Comparison of ENCODE assay signal across 11 cellular contexts in the genomic region with DNA sequence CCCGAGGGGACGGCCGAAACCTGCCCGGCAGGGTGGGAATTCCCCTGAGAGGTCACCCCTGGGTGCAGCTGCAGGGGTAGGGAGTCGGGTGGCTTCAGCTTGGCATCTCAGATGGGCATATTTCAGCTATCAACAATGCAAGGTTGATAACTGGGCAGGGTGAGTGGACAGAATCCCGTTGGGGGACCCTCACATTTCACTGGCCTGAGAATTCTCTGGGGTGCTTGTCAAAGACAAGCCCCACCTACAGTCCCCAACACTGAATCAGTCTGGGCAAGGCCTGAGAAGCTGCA. TPM values are rescaled to one million over a fixed set of nuclear protein-coding genes. Genes with fewer than 3 reads are reported as not detected.
DNase-seq lines count a peak whose midpoint lies in the region; ATAC-seq, FAIRE-seq and TF ChIP-seq lines count a peak whose summit lies in the region.
"Had no signal": no experiment of that assay in that cellular context is flagged by ENCODE, and none has a peak within 500 bp of the region (broad histone marks: within the 10 kb centered on the region; RNA-seq: fewer than 3 reads in every experiment).

No MANE protein-coding gene starts in this region.

- POLR2A ChIA-PET in PC-3 (lab: Charles Lee; ENCODE audit: unreplicated experiment), result no interaction called here

- TF ChIP-seq POLR2A in prostate gland (IDR thresholded peaks at IDR 0.05), result no peak

- H4K20me1 ChIP-seq in DOHH2 (ENCODE audit: control insufficient read depth, insufficient read depth, low read depth, low read length) (peaks cover 15% of the 10 kb centered on the region), PC-3 (ENCODE audit: low read length) (no peaks in the 10 kb centered on the region), astrocyte (ENCODE audit: insufficient read depth, low read length) (peaks cover 63% of the 10 kb centered on the region)

- H3F3A ChIP-seq in DOHH2 (ENCODE audit: control insufficient read depth, insufficient read depth) (0 out of 2 replicates have a peak, but pooled peaks cover 3% of the 10 kb centered on the region), PC-3 (ENCODE audit: low read length, unreplicated experiment) (no peaks in the 10 kb centered on the region)

- DNase-seq in PC-3 (peak; percentile 25), astrocyte (ENCODE audit: low read depth) (no peak), prostate gland (ENCODE audit: low spot score) (peak; percentile 23), NCI-H2029 (lab: John Stamatoyannopoulos, UW) (no peak), NCI-H2171 treated with DMSO at 0.1 percent for 48 hours (lab: John Stamatoyannopoulos, UW) (no peak), right atrium auricular region (ENCODE audit: low spot score) (no peak)
- DNase-seq: MV-4-11, NCI-H748 treated with DMSO at 0.1 percent for 48 hours, trophoblast cell had no signal

- peaks cover 2% of the 10 kb centered on the region for H3K36me3 Mint-ChIP-seq in astrocyte (ENCODE audit: low read depth, unreplicated experiment)

- TF ChIP-seq CTCF in DOHH2 (IDR thresholded peaks at IDR 0.05; ENCODE audit: low read depth, low read length, poor library complexity, severe bottlenecking), result no peak
- no peak for TF ChIP-seq CTCF in PC-3 (conservative IDR thresholded peaks at IDR 0.05; ENCODE audit: low read depth, low read length)
- TF ChIP-seq CTCF in astrocyte (IDR thresholded peaks at IDR 0.05; ENCODE audit: insufficient read depth, low read depth, low read length), result no peak
- TF ChIP-seq CTCF in prostate gland (IDR thresholded peaks at IDR 0.05), result no peak
- no peak for TF ChIP-seq CTCF in right atrium auricular region (IDR thresholded peaks at IDR 0.05)

- H3K27ac Mint-ChIP-seq in astrocyte (ENCODE audit: unreplicated experiment), result no peak overlapping the region

- H3K4me1 Mint-ChIP-seq in astrocyte (ENCODE audit: low read depth, unreplicated experiment), result peaks cover 18% of the 10 kb centered on the region

- BruUV-seq in PC-3 (replicated peaks; lab: Mats Ljungman, UMichigan), result no TSS peak

- H3K27ac ChIP-seq in DOHH2 (ENCODE audit: low read depth, low read length) (no peak overlapping the region), PC-3 (ENCODE audit: low read length) (peak overlapping the region; percentile 58), astrocyte (ENCODE audit: low read depth, low read length) (no peak overlapping the region), prostate gland (peak overlapping the region; percentile 70 to 73), right atrium auricular region (no peak overlapping the region)

- FAIRE-seq in astrocyte (lab: Jason Lieb, UNC), result no peak
- FAIRE-seq: D721Med had no signal

- intact Hi-C loops in PC-3 (cut with micrococcal nuclease), result no loop called here
- intact Hi-C loops in prostate gland (cut with DNase I), result no loop called here

- no peak for ATAC-seq in PC-3

- no peaks in the 10 kb centered on the region for H3K9me3 Mint-ChIP-seq in astrocyte (ENCODE audit: unreplicated experiment)

- no peaks in the 10 kb centered on the region for H3K9me2 ChIP-seq in DOHH2 (replicated peaks; ENCODE audit: control insufficient read depth, low read length)
- H3K9me2 ChIP-seq in PC-3 (replicated peaks; ENCODE audit: low read length), result no peaks in the 10 kb centered on the region

- peaks cover 2% of the 10 kb centered on the region for H3K27me3 Mint-ChIP-seq in astrocyte (ENCODE audit: low read depth, unreplicated experiment)

- CTCF ChIA-PET in PC-3 (lab: Charles Lee), result no interaction called here

- H3K4me2 ChIP-seq in DOHH2 (ENCODE audit: low read length), result peak overlapping the region; percentile 26; the same call in 1 of the 2 replicates
- peak overlapping the region; percentile 81 for H3K4me2 ChIP-seq in PC-3 (ENCODE audit: low read length)
- H3K4me2 ChIP-seq in astrocyte (ENCODE audit: low read length), result peak overlapping the region; percentile 53

- H3K4me3 ChIP-seq in DOHH2 (ENCODE audit: low read length), result no peak overlapping the region
- peak overlapping the region; percentile 25 for H3K4me3 ChIP-seq in PC-3 (ENCODE audit: low read length)
- no peak overlapping the region for H3K4me3 ChIP-seq in astrocyte (ENCODE audit: insufficient read depth, low read depth, low read length)
- no peak overlapping the region for H3K4me3 ChIP-seq in prostate gland
- H3K4me3 ChIP-seq in right atrium auricular region, result no peak overlapping the region

- H3K9me3 ChIP-seq in DOHH2 (ENCODE audit: control insufficient read depth, insufficient read depth, low read length) (no peaks in the 10 kb centered on the region), PC-3 (ENCODE audit: low read length) (no peaks in the 10 kb centered on the region), astrocyte (ENCODE audit: insufficient read depth, low read depth, low read length) (no peaks in the 10 kb centered on the region), prostate gland (no peaks in the 10 kb centered on the region), right atrium auricular region (no peaks in the 10 kb centered on the region)

- 29% methylated on average over 6 of the region's 6 CpGs for WGBS in prostate gland

- H2AFZ ChIP-seq in PC-3 (ENCODE audit: low read length) (peak overlapping the region; percentile 33; the same call in 1 of the 2 replicates), astrocyte (ENCODE audit: low read depth, low read length) (no peak overlapping the region)

- H3K27me3 ChIP-seq in DOHH2 (ENCODE audit: control insufficient read depth, low read length) (no peaks in the 10 kb centered on the region), PC-3 (ENCODE audit: low read length) (no peaks in the 10 kb centered on the region), astrocyte (ENCODE audit: insufficient read depth, low read length) (no peaks in the 10 kb centered on the region), prostate gland (replicated peaks; ENCODE audit: insufficient read depth) (no peaks in the 10 kb centered on the region), right atrium auricular region (no peaks in the 10 kb centered on the region)

- no peak overlapping the region for H3K4me3 Mint-ChIP-seq in astrocyte (ENCODE audit: unreplicated experiment)

- H3K79me2 ChIP-seq in DOHH2 (ENCODE audit: control insufficient read depth, low read length) (peaks cover 76% of the 10 kb centered on the region), PC-3 (ENCODE audit: low read length) (peaks cover 76% of the 10 kb centered on the region), astrocyte (ENCODE audit: insufficient read depth, low read length) (peaks cover 68% of the 10 kb centered on the region)

- H3K4me1 ChIP-seq in DOHH2 (ENCODE audit: control insufficient read depth, low read length), result peaks cover 47% of the 10 kb centered on the region
- H3K4me1 ChIP-seq in PC-3 (ENCODE audit: insufficient read depth, low read length), result peaks cover 28% of the 10 kb centered on the region
- H3K4me1 ChIP-seq in astrocyte (ENCODE audit: insufficient read depth, low read length), result peaks cover 38% of the 10 kb centered on the region
- peaks cover 16% of the 10 kb centered on the region for H3K4me1 ChIP-seq in prostate gland (replicated peaks)
- peaks cover 0 to 12% of the 10 kb centered on the region in 2 donors for H3K4me1 ChIP-seq in right atrium auricular region

- H3K9ac ChIP-seq in PC-3 (ENCODE audit: low read length), result peak overlapping the region; percentile 17
- H3K9ac ChIP-seq in astrocyte (ENCODE audit: low read length), result no peak overlapping the region

- no peaks in the 10 kb centered on the region for H3K36me3 ChIP-seq in DOHH2 (ENCODE audit: control insufficient read depth, low read length)
- no peaks in the 10 kb centered on the region for H3K36me3 ChIP-seq in PC-3 (ENCODE audit: low read depth, low read length)
- no peaks in the 10 kb centered on the region for H3K36me3 ChIP-seq in astrocyte (ENCODE audit: insufficient read depth, low read length)
- H3K36me3 ChIP-seq in prostate gland, result no peaks in the 10 kb centered on the region
- H3K36me3 ChIP-seq in right atrium auricular region, result no peaks in the 10 kb centered on the region

RNA-seq across cellular contexts. Expression of a gene that starts 3.2 kb away (rescaled TPM):
- total RNA-seq in PC-3 (2014; rRNA removed) (22.0 and 27.6 TPM in 2 replicates), astrocyte (40.0 and 40.1 TPM in 2 replicates), prostate gland (10 to 100 TPM; 12.4 to 67.7 TPM), right atrium auricular region (10 to 100 TPM in 1 of 2 donors, 1 to 10 TPM in 1; 7.8 to 10.8 TPM)

RNA-seq across cellular contexts. Expression of a gene that starts 57.5 kb away (rescaled TPM):
- total RNA-seq in PC-3 (2014; rRNA removed), result 42.8 and 46.6 TPM in 2 replicates
- total RNA-seq in astrocyte, result 155 and 161 TPM in 2 replicates
- total RNA-seq in prostate gland, result 10 to 100 TPM; 68.7 to 74.3 TPM
- 10 to 100 TPM; 32.5 to 39.2 TPM for total RNA-seq in right atrium auricular region

Comparison
In these comparisons a context has a peak if more than half of its experiments do, and no peak if none do; other contexts are left out.
1. H3K27ac ChIP-seq: peak in PC-3 (single experiment) and prostate gland (2 of 2); none in DOHH2 (single experiment), astrocyte (single experiment) and right atrium auricular region (0 of 2).
2. H3K4me2 ChIP-seq: peak in every context shown above with its lines; median percentile 81 in PC-3; 53 in astrocyte; 26 in DOHH2.
3. DNase-seq: peak in PC-3 (single experiment) and prostate gland (single experiment); none in astrocyte (single experiment), NCI-H2029 (single experiment), NCI-H2171 treated with DMSO at 0.1 percent for 48 hours (single experiment) and right atrium auricular region (single experiment).